Comparison of ENCODE assay signal across 19 cellular contexts in the genomic region with DNA sequence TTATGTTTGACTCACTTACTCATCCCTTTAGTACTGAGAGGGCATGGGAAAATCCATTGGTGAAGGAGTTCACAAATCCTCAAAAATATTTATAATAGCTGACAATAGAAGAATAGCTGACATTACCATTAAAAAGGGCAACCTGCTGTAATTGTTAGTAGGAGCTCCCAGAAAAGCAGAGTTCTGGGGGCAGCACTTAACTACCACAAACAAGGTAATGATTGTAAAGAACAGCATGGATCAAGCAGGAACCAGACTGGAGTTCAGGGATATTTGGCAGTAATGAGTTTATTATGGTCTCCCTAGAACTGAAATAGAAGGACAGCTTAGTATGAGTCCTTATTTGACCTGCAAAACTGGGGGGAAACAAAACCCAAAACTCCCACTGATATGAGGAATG.
DNase-seq lines count a peak whose midpoint lies in the region; ATAC-seq, FAIRE-seq and TF ChIP-seq lines count a peak whose summit lies in the region.
"Had no signal": no experiment of that assay in that cellular context is flagged by ENCODE, and none has a peak within 500 bp of the region (broad histone marks: within the 10 kb centered on the region; RNA-seq: fewer than 3 reads in every experiment).

No MANE protein-coding gene starts in this region.

- peak; percentile 36 for FAIRE-seq in H1 (lab: Jason Lieb, UNC)
- FAIRE-seq: GM12878, GM18507 had no signal

- peaks cover 5% of the 10 kb centered on the region for H3K27me3 Mint-ChIP-seq in neural progenitor cell (ENCODE audit: insufficient read depth, low read depth)
- H3K27me3 Mint-ChIP-seq in mesothelial cell of epicardium (ENCODE audit: low read depth) = no peaks in the 10 kb centered on the region
- H3K27me3 Mint-ChIP-seq in HFFc6 (ENCODE audit: insufficient read depth) = no peaks in the 10 kb centered on the region
- H3K27me3 Mint-ChIP-seq: CD4-positive, CD25-positive, alpha-beta regulatory T cell had no signal

- H3K36me3 ChIP-seq in HUES64 (ENCODE audit: insufficient read depth, low read length) = no peaks in the 10 kb centered on the region
- no peaks in the 10 kb centered on the region for H3K36me3 ChIP-seq in H1 (ENCODE audit: control insufficient read depth in 2 of 4, insufficient read depth in 4 of 4, low read length in 3 of 4)
- H3K36me3 ChIP-seq in neural progenitor cell = no peaks in the 10 kb centered on the region
- H3K36me3 ChIP-seq in gastroesophageal sphincter = no peaks in the 10 kb centered on the region
- H3K36me3 ChIP-seq: BLaER1 treated with 17β-estradiol and CSF1 and Interleukin-3, amounts not matched to agents 10 nM and 100 nM had no signal

- H2AK5ac ChIP-seq in H1 (ENCODE audit: low read depth, low read length) = no peak overlapping the region

- no peak overlapping the region for H2BK5ac ChIP-seq in H1 (ENCODE audit: low read depth, low read length)

- H4K8ac ChIP-seq in H1 (ENCODE audit: extremely low read depth, insufficient read depth, low read length) = no peak overlapping the region

- no peak overlapping the region for H3K9ac ChIP-seq in HUES64 (ENCODE audit: low read depth, low read length)
- H3K9ac ChIP-seq in H1 (replicated peaks in 1 of 4; ENCODE audit: extremely low read depth in 1 of 4, low read depth in 3 of 4, low read length in 3 of 4) = no peak overlapping the region
- H3K9ac ChIP-seq in neural progenitor cell = no peak overlapping the region
- H3K9ac ChIP-seq: BLaER1 treated with 17β-estradiol and CSF1 and Interleukin-3, amounts not matched to agents 10 nM and 100 nM; GM23248 had no signal

- CTCF ChIA-PET in H1 (lab: Charles Lee; ENCODE audit: partially characterized antibody) = interaction anchor here (0.9 kb wide), 1 partner anchor 41 kb away, joined by 4 read pairs; no protein-coding TSS in a partner anchor

- H4K20me1 ChIP-seq in H1 (replicated peaks in 1 of 2; ENCODE audit: control insufficient read depth in 1 of 2, insufficient read depth in 2 of 2, low read length in 2 of 2) = no peaks in the 10 kb centered on the region
- H4K20me1 ChIP-seq in neural progenitor cell (ENCODE audit: low read depth) = no peaks in the 10 kb centered on the region
- H4K20me1 ChIP-seq: BLaER1 treated with 17β-estradiol and CSF1 and Interleukin-3, amounts not matched to agents 10 nM and 100 nM had no signal

- H3K4me1 Mint-ChIP-seq in neural progenitor cell (peaks cover 19% of the 10 kb centered on the region), mesothelial cell of epicardium (peaks cover 13% of the 10 kb centered on the region), HFFc6 (ENCODE audit: low read depth) (no peaks in the 10 kb centered on the region)
- H3K4me1 Mint-ChIP-seq: CD4-positive, CD25-positive, alpha-beta regulatory T cell had no signal

- TF ChIP-seq CTCF in H1 (IDR thresholded peaks at IDR 0.05; ENCODE audit: control extremely low read depth in 1 of 3, insufficient read depth in 1 of 3, low read depth in 1 of 3, low read length in 3 of 3) = no peak
- TF ChIP-seq CTCF in neural progenitor cell (IDR thresholded peaks at IDR 0.05) = no peak
- no peak for TF ChIP-seq CTCF in mesothelial cell of epicardium (IDR thresholded peaks at IDR 0.05; ENCODE audit: unreplicated experiment)
- TF ChIP-seq CTCF in gastroesophageal sphincter (IDR thresholded peaks at IDR 0.05) = no peak
- no peak for TF ChIP-seq CTCF in HFFc6 (IDR thresholded peaks at IDR 0.05)

- no peak overlapping the region for H4K5ac ChIP-seq in H1 (ENCODE audit: insufficient read length, low read depth, low read length)

- H3K9me3 Mint-ChIP-seq in neural progenitor cell = no peaks in the 10 kb centered on the region
- H3K9me3 Mint-ChIP-seq in mesothelial cell of epicardium = peaks cover 4% of the 10 kb centered on the region
- peaks cover 38% of the 10 kb centered on the region for H3K9me3 Mint-ChIP-seq in HFFc6

- no peak overlapping the region for H3K56ac ChIP-seq in H1 (replicated peaks; ENCODE audit: insufficient read length, low read depth, low read length)

- no peak for ATAC-seq in gastroesophageal sphincter
- ATAC-seq: GM12878, HCT116 had no signal

- H3K9me3 ChIP-seq in HUES64 (ENCODE audit: insufficient read depth, low read depth, low read length) (no peaks in the 10 kb centered on the region), H1 (ENCODE audit: insufficient read depth in 2 of 2, low read depth in 1 of 2, low read length in 1 of 2) (no peaks in the 10 kb centered on the region), neural progenitor cell (ENCODE audit: low read depth) (no peaks in the 10 kb centered on the region), gastroesophageal sphincter (no peaks in the 10 kb centered on the region)

- H3F3A ChIP-seq in neural progenitor cell (ENCODE audit: low read depth) = no peaks in the 10 kb centered on the region

- H3K27ac ChIP-seq in HUES64 (ENCODE audit: low read depth, low read length) (peak overlapping the region; percentile 33; the same call in 1 of the 2 replicates), H1 (ENCODE audit: low read depth, low read length) (no peak overlapping the region), neural progenitor cell (peak overlapping the region; percentile 29), gastroesophageal sphincter (no peak overlapping the region)
- H3K27ac ChIP-seq: BLaER1 treated with 17β-estradiol and CSF1 and Interleukin-3, amounts not matched to agents 10 nM and 100 nM; GM23248; HL-60 had no signal

- H3K27ac Mint-ChIP-seq in neural progenitor cell = no peak overlapping the region
- no peak overlapping the region for H3K27ac Mint-ChIP-seq in mesothelial cell of epicardium
- H3K27ac Mint-ChIP-seq in HFFc6 = no peak overlapping the region
- H3K27ac Mint-ChIP-seq: CD4-positive, CD25-positive, alpha-beta regulatory T cell had no signal

- no peak for TF ChIP-seq POLR2A in H1 (IDR thresholded peaks at IDR 0.05; ENCODE audit: control extremely low read depth in 1 of 2, low read depth in 2 of 2, low read length in 2 of 2)
- no peak for TF ChIP-seq POLR2A in gastroesophageal sphincter (IDR thresholded peaks at IDR 0.05)

- H3K4me3 ChIP-seq in HUES64 (ENCODE audit: low read length) (no peak overlapping the region), H1 (ENCODE audit: extremely low read depth in 1 of 4, insufficient read depth in 2 of 4, low read depth in 3 of 4, low read length in 4 of 4) (peak overlapping the region in 1 of 4 experiments; percentile 36; a peak in 2 of 8 replicates), neural progenitor cell (no peak overlapping the region), gastroesophageal sphincter (no peak overlapping the region)
- H3K4me3 ChIP-seq: BLaER1 treated with 17β-estradiol and CSF1 and Interleukin-3, amounts not matched to agents 10 nM and 100 nM; GM12878; GM23248 had no signal

- POLR2A ChIA-PET in H1 (lab: Charles Lee; ENCODE audit: partially characterized antibody) = no interaction called here

- no peak overlapping the region for H3K18ac ChIP-seq in H1 (ENCODE audit: extremely low read depth, low read length)

- H3K4me1 ChIP-seq in HUES64 (ENCODE audit: insufficient read depth, low read length) = peaks cover 42% of the 10 kb centered on the region
- peaks cover 0 to 7% (median 3%) of the 10 kb centered on the region in 4 experiments; a peak in 2 of 7 replicates for H3K4me1 ChIP-seq in H1 (replicated peaks in 1 of 4; ENCODE audit: control insufficient read depth in 3 of 4, insufficient read depth in 4 of 4, low read length in 3 of 4)
- peaks cover 27% of the 10 kb centered on the region for H3K4me1 ChIP-seq in neural progenitor cell
- no peaks in the 10 kb centered on the region for H3K4me1 ChIP-seq in gastroesophageal sphincter
- H3K4me1 ChIP-seq: BLaER1 treated with 17β-estradiol and CSF1 and Interleukin-3, amounts not matched to agents 10 nM and 100 nM had no signal

- H3K79me1 ChIP-seq in H1 (ENCODE audit: low read depth, low read length) = no peaks in the 10 kb centered on the region

- TF ChIP-seq EP300 in H1 (IDR thresholded peaks at IDR 0.05; ENCODE audit: borderline replicate concordance in 1 of 2, low read depth in 2 of 2, low read length in 2 of 2) (no peak), gastroesophageal sphincter (IDR thresholded peaks at IDR 0.05) (no peak)

- H3K27me3 ChIP-seq in HUES64 (ENCODE audit: insufficient read depth, low read length) (no peaks in the 10 kb centered on the region), H1 (replicated peaks in 1 of 4; ENCODE audit: control insufficient read depth in 3 of 4, extremely low read depth in 1 of 4, insufficient read depth in 3 of 4, low read length in 3 of 4) (peaks cover 0 to 2% (median 0%) of the 10 kb centered on the region in 4 experiments; a peak in 3 of 7 replicates), neural progenitor cell (no peaks in the 10 kb centered on the region), gastroesophageal sphincter (no peaks in the 10 kb centered on the region)
- H3K27me3 ChIP-seq: BLaER1 treated with 17β-estradiol and CSF1 and Interleukin-3, amounts not matched to agents 10 nM and 100 nM had no signal

- H3K4me2 ChIP-seq in H1 (ENCODE audit: insufficient read depth in 1 of 2, low read depth in 2 of 2, low read length in 2 of 2) (peak overlapping the region in 1 of 2 experiments; percentile 51; a peak in 1 of 4 replicates), neural progenitor cell (peak overlapping the region; percentile 43)
- H3K4me2 ChIP-seq: BLaER1 treated with 17β-estradiol and CSF1 and Interleukin-3, amounts not matched to agents 10 nM and 100 nM had no signal

- no peak overlapping the region for H2BK120ac ChIP-seq in H1 (replicated peaks; ENCODE audit: low read depth, low read length)

- no peak for TF ChIP-seq RAD21 in H1 (IDR thresholded peaks at IDR 0.05 in 1 of 2, conservative IDR thresholded peaks at IDR 0.05 in 1 of 2; ENCODE audit: low read depth in 2 of 2, low read length in 2 of 2)

- no peaks in the 10 kb centered on the region for H3K79me2 ChIP-seq in H1 (ENCODE audit: control insufficient read depth in 1 of 2, insufficient read depth in 2 of 2, low read length in 2 of 2)
- H3K79me2 ChIP-seq in neural progenitor cell (ENCODE audit: low read depth) = no peaks in the 10 kb centered on the region

- no peak overlapping the region for H3K23ac ChIP-seq in H1 (ENCODE audit: insufficient read length)

- H2AFZ ChIP-seq in H1 (ENCODE audit: low read length) (no peak overlapping the region), neural progenitor cell (replicated peaks) (no peak overlapping the region)
- H2AFZ ChIP-seq: GM23248 had no signal

- H3K14ac ChIP-seq in H1 (ENCODE audit: insufficient read length) = no peak overlapping the region

- peak; percentile 12 for DNase-seq in NCI-H146 (lab: John Stamatoyannopoulos, UW)
- no peak for DNase-seq in NCI-H146 treated with DMSO at 0.1 percent for 48 hours (lab: John Stamatoyannopoulos, UW; ENCODE audit: unreplicated experiment)
- DNase-seq in H1 (ENCODE audit: low read depth in 1 of 2, low spot score in 2 of 2) = peak in 1 of 2 experiments; percentile 2
- DNase-seq in neural progenitor cell (ENCODE audit: low spot score) = peak; percentile 3
- no peak for DNase-seq in mesothelial cell of epicardium (ENCODE audit: low spot score in 2 of 2, unreplicated experiment in 2 of 2)
- DNase-seq in HFFc6 = no peak
- DNase-seq: 8988T; Calu3; CD4-positive, CD25-positive, alpha-beta regulatory T cell; DMS 273 treated with DMSO at 0.1 percent for 48 hours; GM23248; IMR-90 had no signal

- no peaks in the 10 kb centered on the region for H3K23me2 ChIP-seq in H1 (ENCODE audit: low read depth, low read length)

- H2BK20ac ChIP-seq in H1 (ENCODE audit: low read length) = no peak overlapping the region

- H3K4ac ChIP-seq in H1 (replicated peaks; ENCODE audit: insufficient read length, low read depth, low read length) = no peak overlapping the region

- no peak overlapping the region for H2BK12ac ChIP-seq in H1 (ENCODE audit: low read depth, low read length)

- no peak overlapping the region for H2BK15ac ChIP-seq in H1 (ENCODE audit: low read length)

- H3K36me3 Mint-ChIP-seq in neural progenitor cell (no peaks in the 10 kb centered on the region), mesothelial cell of epicardium (no peaks in the 10 kb centered on the region), HFFc6 (ENCODE audit: low read depth) (no peaks in the 10 kb centered on the region)
- H3K36me3 Mint-ChIP-seq: CD4-positive, CD25-positive, alpha-beta regulatory T cell had no signal

- H3K4me3 Mint-ChIP-seq in neural progenitor cell (no peak overlapping the region), mesothelial cell of epicardium (no peak overlapping the region), HFFc6 (no peak overlapping the region)
- H3K4me3 Mint-ChIP-seq: CD4-positive, CD25-positive, alpha-beta regulatory T cell had no signal

- no peak overlapping the region for H4K91ac ChIP-seq in H1 (replicated peaks; ENCODE audit: insufficient read length, low read length)

Comparison
In these comparisons a context has a peak if more than half of its experiments do, and no peak if none do; other contexts are left out.
1. DNase-seq: peak in NCI-H146 (single experiment) and neural progenitor cell (single experiment); none in NCI-H146 treated with DMSO at 0.1 percent for 48 hours (single experiment), mesothelial cell of epicardium (0 of 2) and HFFc6 (single experiment).
2. H3K27ac ChIP-seq: peak in HUES64 (single experiment) and neural progenitor cell (single experiment); none in H1 (single experiment) and gastroesophageal sphincter (0 of 4).